17 cellular contexts compared by ENCODE assay signal in the genomic region with DNA sequence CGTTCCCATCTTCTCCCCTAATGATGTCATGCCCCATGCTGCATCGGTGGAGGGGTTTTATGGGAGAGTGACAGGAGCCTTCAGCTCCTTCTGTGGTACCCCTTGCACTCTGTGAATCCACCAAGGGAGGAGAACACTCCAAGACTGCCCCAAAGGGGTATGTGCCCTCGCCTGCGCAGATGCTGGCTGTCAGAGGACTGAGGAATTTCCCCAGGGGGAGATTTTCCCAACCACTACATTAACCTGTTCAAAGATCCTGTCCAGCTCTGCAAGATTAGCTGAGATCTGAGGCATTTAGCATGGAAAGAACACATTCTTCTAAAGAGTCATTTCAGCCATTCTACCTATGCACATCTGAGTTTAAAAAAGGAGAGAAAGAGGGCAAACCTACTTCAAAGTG.
DNase-seq lines count a peak whose midpoint lies in the region; ATAC-seq, FAIRE-seq and TF ChIP-seq lines count a peak whose summit lies in the region.
"Had no signal": no experiment of that assay in that cellular context is flagged by ENCODE, and none has a peak within 500 bp of the region (broad histone marks: within the 10 kb centered on the region; RNA-seq: fewer than 3 reads in every experiment).

No MANE protein-coding gene starts in this region.

- intact Hi-C loops in stomach (cut with DNase I; ENCODE audit: low total_unique reads): no loop called here

- ATAC-seq in RWPE2 (ENCODE audit: low read depth) (no peak), foreskin keratinocyte (no peak), HG03457 (IDR thresholded peaks at IDR 0.05; ENCODE audit: unreplicated experiment) (no peak), GM18519 (IDR thresholded peaks at IDR 0.05; ENCODE audit: low FRiP score, unreplicated experiment) (no peak)

- H3K27ac ChIP-seq in BLaER1 treated with 17β-estradiol and CSF1 and Interleukin-3, amounts not matched to agents 10 nM and 100 nM: peak overlapping the region in 4 of 11 experiments; percentile 50 to 62 (median 60); a peak in 8 of 22 replicates
- H3K27ac ChIP-seq in RWPE2 (ENCODE audit: poor library complexity, severe bottlenecking) (peak overlapping the region; percentile 17), foreskin keratinocyte (peak overlapping the region; percentile 95), stomach (no peak overlapping the region)
- H3K27ac ChIP-seq: Peyer's patch had no signal

- DNase-seq in RWPE2 (ENCODE audit: low spot score) (no peak), foreskin keratinocyte (no peak), osteocyte (ENCODE audit: extremely low spot score, unreplicated experiment) (no peak), stomach (no peak), urothelium cell line (ENCODE audit: low spot score) (no peak)
- DNase-seq: CD4-positive, CD25-positive, alpha-beta regulatory T cell; DND-41; GF-D8; NCI-H1930; NCI-H2171 treated with DMSO at 0.1 percent for 48 hours; NCI-H510A treated with DMSO at 0.1 percent for 48 hours; Peyer's patch; SHP77 treated with DMSO at 0.1 percent for 48 hours had no signal

- H3K4me1 Mint-ChIP-seq in osteocyte (ENCODE audit: unreplicated experiment): peaks cover 57% of the 10 kb centered on the region

- no peak for FAIRE-seq in urothelium cell line (lab: Jason Lieb, UNC)
- FAIRE-seq: A204.1 had no signal

- peak overlapping the region in 1 of 11 experiments; percentile 18; a peak in 1 of 22 replicates for H3K9ac ChIP-seq in BLaER1 treated with 17β-estradiol and CSF1 and Interleukin-3, amounts not matched to agents 10 nM and 100 nM

- no peak overlapping the region for H3K4me3 Mint-ChIP-seq in osteocyte (ENCODE audit: unreplicated experiment)
- H3K4me3 Mint-ChIP-seq: CD4-positive, CD25-positive, alpha-beta regulatory T cell had no signal

- TF ChIP-seq CTCF in RWPE2 (IDR thresholded peaks at IDR 0.05; ENCODE audit: poor library complexity, severe bottlenecking) (no peak), foreskin keratinocyte (conservative IDR thresholded peaks at IDR 0.05) (no peak), osteocyte (IDR thresholded peaks at IDR 0.05) (no peak), stomach (IDR thresholded peaks at IDR 0.05) (no peak)

- H3K4me1 ChIP-seq in BLaER1 treated with 17β-estradiol and CSF1 and Interleukin-3, amounts not matched to agents 10 nM and 100 nM: peaks cover 66 to 80% (median 72%) of the 10 kb centered on the region in 10 experiments
- peaks cover 25% of the 10 kb centered on the region for H3K4me1 ChIP-seq in RWPE2 (ENCODE audit: insufficient read depth, poor library complexity, severe bottlenecking)
- peaks cover 14% of the 10 kb centered on the region for H3K4me1 ChIP-seq in foreskin keratinocyte
- H3K4me1 ChIP-seq in stomach: peaks cover 0 to 15% (median 11%) of the 10 kb centered on the region in 4 donors

- H4K20me1 ChIP-seq in BLaER1 treated with 17β-estradiol and CSF1 and Interleukin-3, amounts not matched to agents 10 nM and 100 nM: no peaks in the 10 kb centered on the region

- peak overlapping the region; percentile 71 to 83 (median 79) for H3K4me2 ChIP-seq in BLaER1 treated with 17β-estradiol and CSF1 and Interleukin-3, amounts not matched to agents 10 nM and 100 nM

- no peak for TF ChIP-seq EP300 in stomach (IDR thresholded peaks at IDR 0.05)

- H3K9me3 ChIP-seq in BLaER1 treated with 17β-estradiol and CSF1 and Interleukin-3, amounts not matched to agents 10 nM and 100 nM (replicated peaks in 1 of 11): no peaks in the 10 kb centered on the region
- H3K9me3 ChIP-seq in RWPE2 (ENCODE audit: severe bottlenecking) (no peaks in the 10 kb centered on the region), stomach (no peaks in the 10 kb centered on the region)
- H3K9me3 ChIP-seq: Peyer's patch had no signal

- 92 to 97% (median 95%) methylated on average over 4 of the region's 4 CpGs for WGBS in stomach, 5 donors

- no peaks in the 10 kb centered on the region for H3K36me3 ChIP-seq in BLaER1 treated with 17β-estradiol and CSF1 and Interleukin-3, amounts not matched to agents 10 nM and 100 nM
- no peaks in the 10 kb centered on the region for H3K36me3 ChIP-seq in RWPE2 (ENCODE audit: low read depth)
- H3K36me3 ChIP-seq in stomach: no peaks in the 10 kb centered on the region
- H3K36me3 ChIP-seq: Peyer's patch had no signal

- no peaks in the 10 kb centered on the region for H3K27me3 Mint-ChIP-seq in osteocyte (ENCODE audit: unreplicated experiment)

- no peaks in the 10 kb centered on the region for H3K27me3 ChIP-seq in BLaER1 treated with 17β-estradiol and CSF1 and Interleukin-3, amounts not matched to agents 10 nM and 100 nM
- no peaks in the 10 kb centered on the region for H3K27me3 ChIP-seq in RWPE2 (ENCODE audit: insufficient read depth, poor library complexity, severe bottlenecking)
- no peaks in the 10 kb centered on the region for H3K27me3 ChIP-seq in foreskin keratinocyte
- H3K27me3 ChIP-seq in stomach: no peaks in the 10 kb centered on the region
- H3K27me3 ChIP-seq: Peyer's patch had no signal

- peak overlapping the region; percentile 47 for H3K27ac Mint-ChIP-seq in osteocyte (ENCODE audit: unreplicated experiment)
- H3K27ac Mint-ChIP-seq: CD4-positive, CD25-positive, alpha-beta regulatory T cell had no signal

- no peaks in the 10 kb centered on the region for H3K9me3 Mint-ChIP-seq in osteocyte (ENCODE audit: unreplicated experiment)
- H3K9me3 Mint-ChIP-seq: CD4-positive, CD25-positive, alpha-beta regulatory T cell had no signal

- no peak for TF ChIP-seq POLR2A in stomach (IDR thresholded peaks at IDR 0.05)

- H3K36me3 Mint-ChIP-seq in osteocyte (ENCODE audit: unreplicated experiment): no peaks in the 10 kb centered on the region
- H3K36me3 Mint-ChIP-seq: CD4-positive, CD25-positive, alpha-beta regulatory T cell had no signal

- H3K4me3 ChIP-seq in BLaER1 treated with 17β-estradiol and CSF1 and Interleukin-3, amounts not matched to agents 10 nM and 100 nM: no peak overlapping the region
- no peak overlapping the region for H3K4me3 ChIP-seq in RWPE2 (ENCODE audit: severe bottlenecking)
- H3K4me3 ChIP-seq in stomach: no peak overlapping the region
- H3K4me3 ChIP-seq: Peyer's patch had no signal

Comparison
In these comparisons a context has a peak if more than half of its experiments do, and no peak if none do; other contexts are left out.
1. H3K27ac ChIP-seq: peak in RWPE2 (single experiment) and foreskin keratinocyte (single experiment); none in stomach (0 of 5).